In the genomic region with DNA sequence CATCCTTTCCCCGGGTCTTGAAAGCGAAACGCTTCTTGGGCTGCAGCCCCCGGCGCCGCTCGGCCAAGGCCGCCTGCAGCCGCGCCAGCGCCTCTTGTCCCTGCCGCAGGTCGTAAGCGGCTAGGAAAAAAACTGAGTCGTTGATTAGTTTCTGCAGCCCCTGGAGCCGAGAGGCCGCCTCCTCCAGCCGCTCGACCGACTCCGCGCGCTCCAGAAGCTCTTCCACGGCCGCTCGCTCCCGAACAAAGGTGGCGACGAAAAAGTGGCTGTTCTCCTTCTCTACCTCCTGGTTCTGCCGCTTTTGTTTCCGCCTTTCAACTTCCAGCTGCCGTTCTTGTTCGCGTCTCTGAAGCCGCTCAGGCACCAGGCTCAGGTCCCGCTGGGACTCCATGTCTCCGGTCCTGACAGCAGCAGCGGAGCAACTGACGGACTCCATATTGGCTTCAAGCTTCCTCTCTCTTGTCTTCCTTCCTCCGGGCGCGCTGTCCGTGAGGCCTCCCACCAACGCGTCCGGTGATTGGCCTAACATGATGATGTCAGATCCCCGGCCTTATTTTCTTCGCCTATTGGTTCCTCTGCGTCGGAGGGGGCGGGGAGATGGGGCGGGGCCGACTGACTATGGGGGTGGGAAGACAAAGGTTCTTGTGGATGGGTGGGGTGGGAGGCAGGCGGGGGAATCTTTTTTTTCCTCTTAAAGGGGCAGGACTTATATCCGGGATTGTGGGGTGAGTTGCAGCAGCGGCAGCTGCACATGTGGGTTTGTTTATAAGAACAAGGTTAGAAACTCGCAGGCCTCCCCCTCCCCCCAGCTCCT, we compare ENCODE assay signal across 8 cellular contexts. TPM values are rescaled to one million over a fixed set of nuclear protein-coding genes. Genes with fewer than 3 reads are reported as not detected.
DNase-seq lines count a peak whose midpoint lies in the region; ATAC-seq, FAIRE-seq and TF ChIP-seq lines count a peak whose summit lies in the region.

A gene with protein sequence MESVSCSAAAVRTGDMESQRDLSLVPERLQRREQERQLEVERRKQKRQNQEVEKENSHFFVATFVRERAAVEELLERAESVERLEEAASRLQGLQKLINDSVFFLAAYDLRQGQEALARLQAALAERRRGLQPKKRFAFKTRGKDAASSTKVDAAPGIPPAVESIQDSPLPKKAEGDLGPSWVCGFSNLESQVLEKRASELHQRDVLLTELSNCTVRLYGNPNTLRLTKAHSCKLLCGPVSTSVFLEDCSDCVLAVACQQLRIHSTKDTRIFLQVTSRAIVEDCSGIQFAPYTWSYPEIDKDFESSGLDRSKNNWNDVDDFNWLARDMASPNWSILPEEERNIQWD (minus strand): TSS at position 466 of the 814 bp plus-strand sequence. CDS start 30 bp downstream, at position 436.

- TF ChIP-seq CTCF in AG04450 (IDR thresholded peaks at IDR 0.05; ENCODE audit: low read depth, low read length): no peak
- TF ChIP-seq CTCF in WERI-Rb-1 (IDR thresholded peaks at IDR 0.05; ENCODE audit: low read depth, low read length): no peak
- no peak for TF ChIP-seq CTCF in bronchial epithelial cell (IDR thresholded peaks at IDR 0.05; ENCODE audit: insufficient read depth, low read length, severe bottlenecking)

- H3K36me3 ChIP-seq in WERI-Rb-1 (peaks cover 16% of the 10 kb centered on the region), bronchial epithelial cell (ENCODE audit: control insufficient read depth, insufficient read depth, low read length) (no peaks in the 10 kb centered on the region)

- FAIRE-seq in bronchial epithelial cell (lab: Jason Lieb, UNC): no peak

- DNase-seq in AG04450 (ENCODE audit: low read depth, low spot score): peak; percentile 98
- peak; percentile 94 for DNase-seq in NCI-H2227 (lab: John Stamatoyannopoulos, UW; ENCODE audit: unreplicated experiment)
- DNase-seq in WERI-Rb-1: peak; percentile 99
- DNase-seq in bronchial epithelial cell (ENCODE audit: low read depth): peak; percentile 92
- peak; percentile 99 for DNase-seq in iPS-NIHi11 (ENCODE audit: low spot score)

- CTCF ChIA-PET in AG04450 (lab: Charles Lee): interaction anchor here (0.6 to 1.1 kb wide), 3 partner anchors 20 to 153 kb away, joined by 3 to 9 read pairs (median 3); no protein-coding TSS in a partner anchor

- H3K27ac ChIP-seq in AG04450 (ENCODE audit: low read depth, low read length) (peak within 1 kb of the TSS; percentile 97), WERI-Rb-1 (peak within 1 kb of the TSS; percentile 92), skin epidermis (peak within 1 kb of the TSS; percentile 79 to 98 (median 94))

- ATAC-seq in GM18907 (IDR thresholded peaks at IDR 0.05; ENCODE audit: unreplicated experiment): peak; percentile 70
- peak; percentile 72 for ATAC-seq in HG03139 (IDR thresholded peaks at IDR 0.05; ENCODE audit: unreplicated experiment)

- H3K27me3 ChIP-seq in AG04450 (ENCODE audit: control insufficient read depth, insufficient read depth, low read length) (no peaks in the 10 kb centered on the region), WERI-Rb-1 (ENCODE audit: insufficient read depth, low read depth, severe bottlenecking) (no peaks in the 10 kb centered on the region), bronchial epithelial cell (ENCODE audit: control insufficient read depth, insufficient read depth, low read length) (no peaks in the 10 kb centered on the region)

- POLR2A ChIA-PET in AG04450 (lab: Yijun Ruan, JAX): interaction anchor here (0.5 to 5.0 kb wide), 26 partner anchors 9 to 964 kb away, joined by 3 to 135 read pairs (median 4); a partner anchor contains a TSS

- H3K9me3 ChIP-seq in AG04450 (ENCODE audit: control insufficient read depth, insufficient read depth, low read length): no peaks in the 10 kb centered on the region; the same call in 1 of the 2 replicates
- no peaks in the 10 kb centered on the region for H3K9me3 ChIP-seq in WERI-Rb-1 (ENCODE audit: severe bottlenecking)

- H3K4me3 ChIP-seq in AG04450 (ENCODE audit: low read depth, low read length): peak within 1 kb of the TSS; percentile 99
- peak within 1 kb of the TSS; percentile 95 for H3K4me3 ChIP-seq in WERI-Rb-1 (ENCODE audit: low read depth, low read length)
- H3K4me3 ChIP-seq in bronchial epithelial cell (ENCODE audit: low read depth, low read length): peak within 1 kb of the TSS; percentile 59
- H3K4me3 ChIP-seq in skin epidermis: peak within 1 kb of the TSS; percentile 72 to 100 (median 96)

RNA-seq across cellular contexts. Expression of the gene that starts here (rescaled TPM):
- polyA plus RNA-seq in AG04450 (2011; rRNA removed): 19.6 and 21.7 TPM in 2 replicates
- 15.6 and 17.7 TPM in 2 replicates for polyA minus RNA-seq in AG04450 (2011; rRNA and poly(A)+ RNA removed)
- total RNA-seq in bronchial epithelial cell: 31.0 and 36.6 TPM in 2 replicates

Comparison
In these comparisons a context has a peak if more than half of its experiments do, and no peak if none do; other contexts are left out.
1. Peak in every context shown above with its lines: DNase-seq, ATAC-seq, H3K4me3 ChIP-seq and H3K27ac ChIP-seq.